In genomic region chr15:76931397-76932089, GRCh38 we compare ENCODE assay signal across 8 cellular contexts. TPM values are rescaled to one million over a fixed set of nuclear protein-coding genes. Genes with fewer than 3 reads are reported as not detected.
DNase-seq lines count a peak whose midpoint lies in the region; ATAC-seq, FAIRE-seq and TF ChIP-seq lines count a peak whose summit lies in the region.

Gene RCN2 (plus strand): TSS chr15:76931749. CDS start chr15:76931842, 93 bp downstream.

- H3K4me3 Mint-ChIP-seq in nephron: peak within 1 kb of the TSS; percentile 88 to 96 (median 94)

- H3K27me3 ChIP-seq in MM.1S (replicated peaks; ENCODE audit: insufficient read depth, low read length): no peaks in the 10 kb centered on the region

- peak within 1 kb of the TSS; percentile 11; the same call in 1 of the 2 replicates for H3K27ac ChIP-seq in MM.1S (ENCODE audit: low read length)

- TF ChIP-seq CTCF in MM.1S (IDR thresholded peaks at IDR 0.05; ENCODE audit: low read length) (no peak), fibroblast of the aortic adventitia (IDR thresholded peaks at IDR 0.05; ENCODE audit: insufficient read depth, low read length) (no peak), nephron (IDR thresholded peaks at IDR 0.05; ENCODE audit: unreplicated experiment in 3 of 3) (no peak)

- H3K27me3 Mint-ChIP-seq in nephron (ENCODE audit: low read depth): no peaks in the 10 kb centered on the region

- peak; percentile 25 for FAIRE-seq in G401.6 (lab: Jason Lieb, UNC)

- H2AFZ ChIP-seq in MM.1S (ENCODE audit: low read length): peak within 1 kb of the TSS; percentile 95

- ATAC-seq in stimulated activated naive CD8-positive, alpha-beta T cell treated with anti-CD3 and anti-CD28 coated beads, Interleukin-15, Interleukin-2, amounts not matched to agents 100 U/mL and 50 U/mL, for 24 hours: peak; percentile 100

- no peaks in the 10 kb centered on the region for H3F3A ChIP-seq in MM.1S (ENCODE audit: insufficient read depth, low read length)

- peaks cover 9% of the 10 kb centered on the region; the same call in 1 of the 2 replicates for H3K4me1 ChIP-seq in MM.1S (ENCODE audit: low read length)

- no peaks in the 10 kb centered on the region for H3K9me3 ChIP-seq in MM.1S (replicated peaks; ENCODE audit: insufficient read depth, low read length)

- H3K36me3 ChIP-seq in MM.1S (replicated peaks; ENCODE audit: insufficient read depth, low read length): no peaks in the 10 kb centered on the region

- H3K79me2 ChIP-seq in MM.1S (ENCODE audit: low read length): peaks cover 16% of the 10 kb centered on the region

- H3K4me3 ChIP-seq in MM.1S (ENCODE audit: low read length): peak within 1 kb of the TSS; percentile 88
- peak within 1 kb of the TSS; percentile 87 for H3K4me3 ChIP-seq in fibroblast of the aortic adventitia (ENCODE audit: low read depth, low read length)

- H4K20me1 ChIP-seq in MM.1S (ENCODE audit: insufficient read depth, low read length): no peaks in the 10 kb centered on the region

- peak within 1 kb of the TSS; percentile 83 for H3K4me2 ChIP-seq in MM.1S (ENCODE audit: low read depth, low read length)

- peaks cover 27% of the 10 kb centered on the region for H3K36me3 Mint-ChIP-seq in nephron (ENCODE audit: low read depth)

- DNase-seq in HCEC 1CT: peak; percentile 95
- DNase-seq in MM.1S: peak; percentile 96
- peak; percentile 87 for DNase-seq in SHP77 treated with DMSO at 0.1 percent for 48 hours (lab: John Stamatoyannopoulos, UW)
- DNase-seq in activated effector memory CD4-positive, alpha-beta T cell treated with anti-CD3 and anti-CD28 coated beads, Interleukin-2, amount 50 U/mL, for 16 hours: peak; percentile 97
- peak; percentile 89 for DNase-seq in fibroblast of the aortic adventitia (ENCODE audit: low read depth)
- DNase-seq in stimulated activated naive CD8-positive, alpha-beta T cell treated with anti-CD3 and anti-CD28 coated beads, Interleukin-15, Interleukin-2, amounts not matched to agents 100 U/mL and 50 U/mL, for 24 hours: peak; percentile 94

- H3K9me3 Mint-ChIP-seq in nephron: no peaks in the 10 kb centered on the region

- peak within 1 kb of the TSS; percentile 80 for H3K9ac ChIP-seq in MM.1S (ENCODE audit: low read length)

- H3K4me1 Mint-ChIP-seq in nephron: peaks cover 31% of the 10 kb centered on the region

- peak within 1 kb of the TSS; percentile 86 to 96 (median 93) for H3K27ac Mint-ChIP-seq in nephron

- H3K9me2 ChIP-seq in MM.1S (replicated peaks; ENCODE audit: insufficient read depth, low read length): no peaks in the 10 kb centered on the region

RNA-seq across cellular contexts. Expression of gene RCN2, which starts in this region (rescaled TPM):
- total RNA-seq in fibroblast of the aortic adventitia (ENCODE audit: low replicate concordance): 59.9 and 89.8 TPM in 2 replicates

Comparison
In these comparisons a context has a peak if more than half of its experiments do, and no peak if none do; other contexts are left out.
1. Peak in every context shown above with its lines: DNase-seq, ATAC-seq, H3K4me3 ChIP-seq and H3K27ac ChIP-seq.